21 cellular contexts compared by ENCODE assay signal in the genomic region with DNA sequence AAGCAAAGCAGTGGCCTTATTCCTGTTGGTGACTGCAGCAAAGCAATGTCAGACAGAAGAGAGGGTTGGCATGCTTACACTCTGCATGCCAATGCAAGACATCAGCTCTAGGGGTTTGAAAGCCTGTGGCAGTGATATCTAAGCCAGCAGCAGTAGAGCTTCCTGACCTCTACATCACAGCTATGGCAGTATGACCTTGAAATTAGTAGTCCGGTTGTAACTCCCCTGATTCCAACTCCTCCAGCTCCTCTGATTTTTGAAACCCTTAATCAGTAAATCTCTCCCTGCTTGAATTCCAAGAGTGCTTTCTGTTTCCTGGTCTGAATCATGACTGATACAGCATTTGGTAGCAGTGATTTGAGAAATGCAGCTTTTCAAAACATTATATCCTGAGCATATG. TPM values are rescaled to one million over a fixed set of nuclear protein-coding genes. Genes with fewer than 3 reads are reported as not detected.
DNase-seq lines count a peak whose midpoint lies in the region; ATAC-seq, FAIRE-seq and TF ChIP-seq lines count a peak whose summit lies in the region.
"Had no signal": no experiment of that assay in that cellular context is flagged by ENCODE, and none has a peak within 500 bp of the region (broad histone marks: within the 10 kb centered on the region; RNA-seq: fewer than 3 reads in every experiment).

No MANE protein-coding gene starts in this region.

- H3K9me2 ChIP-seq in SK-N-SH = no peaks in the 10 kb centered on the region

- no peak overlapping the region for H2BK5ac ChIP-seq in neuronal stem cell (ENCODE audit: low read length)

- TF ChIP-seq CTCF in SK-N-SH (IDR thresholded peaks at IDR 0.05) (no peak), endothelial cell of umbilical vein (IDR thresholded peaks at IDR 0.05; ENCODE audit: extremely low read depth in 1 of 2, insufficient read depth in 1 of 2, low read depth in 1 of 2, low read length in 2 of 2) (no peak)

- H2AK5ac ChIP-seq in neuronal stem cell (ENCODE audit: low read depth, low read length) = no peak overlapping the region

- no peak overlapping the region for H4K8ac ChIP-seq in neuronal stem cell (ENCODE audit: low read depth, low read length)

- FAIRE-seq in endothelial cell of umbilical vein (lab: Jason Lieb, UNC) = peak; percentile 86
- FAIRE-seq: GM12892 had no signal

- CTCF ChIA-PET in SK-N-SH (lab: Yijun Ruan, JAX) (interaction anchor here (1.1 to 1.9 kb wide), 2 partner anchors 9 to 26 kb away, joined by 3 to 6 read pairs; no protein-coding TSS in a partner anchor), endothelial cell of umbilical vein (lab: Charles Lee) (interaction anchor here (0.8 to 1.4 kb wide), 10 partner anchors 10 to 799 kb away, joined by 3 to 9 read pairs (median 3); no protein-coding TSS in a partner anchor)

- H3K36me3 ChIP-seq in SK-N-SH (replicated peaks in 1 of 2; ENCODE audit: control insufficient read depth in 1 of 2, insufficient read depth in 2 of 2, low read length in 1 of 2) (no peaks in the 10 kb centered on the region), endothelial cell of umbilical vein (ENCODE audit: control insufficient read depth in 2 of 2, extremely low read depth in 1 of 2, insufficient read depth in 2 of 2, low read length in 2 of 2) (no peaks in the 10 kb centered on the region), neuronal stem cell (replicated peaks in 1 of 2; ENCODE audit: control insufficient read depth in 2 of 2, insufficient read depth in 2 of 2, low read length in 2 of 2) (no peaks in the 10 kb centered on the region)
- H3K36me3 ChIP-seq: spleen had no signal

- peak in 1 of 2 experiments; percentile 25; a peak in 1 of 4 replicates for TF ChIP-seq EP300 in SK-N-SH (IDR thresholded peaks at IDR 0.05; ENCODE audit: borderline replicate concordance in 1 of 2, low read depth in 1 of 2, low read length in 1 of 2)

- no peak overlapping the region for H2BK12ac ChIP-seq in neuronal stem cell (ENCODE audit: low read length)

- no peaks in the 10 kb centered on the region for H4K20me1 ChIP-seq in SK-N-SH (ENCODE audit: insufficient read depth)
- no peaks in the 10 kb centered on the region for H4K20me1 ChIP-seq in endothelial cell of umbilical vein (replicated peaks; ENCODE audit: control insufficient read depth, extremely low read depth, insufficient read depth, low read length)

- intact Hi-C loops in endothelial cell of umbilical vein (cut with micrococcal nuclease) = no loop called here

- no peaks in the 10 kb centered on the region for H3K27me3 ChIP-seq in SK-N-SH (ENCODE audit: insufficient read depth)
- H3K27me3 ChIP-seq in endothelial cell of umbilical vein (ENCODE audit: control insufficient read depth in 2 of 2, insufficient read depth in 2 of 2, low read length in 2 of 2) = no peaks in the 10 kb centered on the region
- no peaks in the 10 kb centered on the region for H3K27me3 ChIP-seq in neuronal stem cell (ENCODE audit: control insufficient read depth in 3 of 3, insufficient read depth in 3 of 3, low read depth in 1 of 3, low read length in 3 of 3)
- H3K27me3 ChIP-seq: spleen had no signal

- WGBS in SK-N-SH (ENCODE audit: low lambda C conversion rate) = 30% methylated on average over 1 of the region's 1 CpG
- no CpG with 5 or more reads among the region's 1 CpG for WGBS in neuronal stem cell (ENCODE audit: extremely low coverage in 2 of 2, insufficient read length in 2 of 2, insufficient replicate concordance in 1 of 2), 2 donors

- no peak overlapping the region for H4K91ac ChIP-seq in neuronal stem cell (ENCODE audit: low read depth, low read length, poor library complexity)

- H3K4me1 ChIP-seq in SK-N-SH (ENCODE audit: control insufficient read depth in 1 of 2, insufficient read depth in 2 of 2, low read depth in 1 of 2, low read length in 1 of 2) = peaks cover 3 to 21% of the 10 kb centered on the region in 2 experiments; a peak in 3 of 4 replicates
- peaks cover 26% of the 10 kb centered on the region for H3K4me1 ChIP-seq in endothelial cell of umbilical vein (ENCODE audit: control insufficient read depth, extremely low read depth, insufficient read depth, low read length)
- peaks cover 0 to 1% of the 10 kb centered on the region in 2 donors for H3K4me1 ChIP-seq in neuronal stem cell (ENCODE audit: control insufficient read depth in 2 of 2, insufficient read depth in 1 of 2, low read depth in 1 of 2, low read length in 2 of 2)

- H2BK15ac ChIP-seq in neuronal stem cell (ENCODE audit: low read length) = no peak overlapping the region

- no peak overlapping the region for H3K4ac ChIP-seq in neuronal stem cell (ENCODE audit: low read length)

- H3K4me2 ChIP-seq in SK-N-SH (peak overlapping the region; percentile 50), endothelial cell of umbilical vein (ENCODE audit: insufficient read depth, low read length) (peak overlapping the region; percentile 34), neuronal stem cell (ENCODE audit: insufficient read depth, low read length, poor library complexity, severe bottlenecking) (no peak overlapping the region)

- H3K18ac ChIP-seq in neuronal stem cell (ENCODE audit: low read length) = no peak overlapping the region

- H3K9me3 ChIP-seq in SK-N-SH (no peaks in the 10 kb centered on the region), endothelial cell of umbilical vein (replicated peaks; ENCODE audit: control insufficient read depth, insufficient read depth, low read length) (no peaks in the 10 kb centered on the region), neuronal stem cell (replicated peaks in 1 of 2; ENCODE audit: control insufficient read depth in 2 of 2, insufficient read depth in 1 of 2, low read depth in 1 of 2, low read length in 2 of 2) (no peaks in the 10 kb centered on the region)
- H3K9me3 ChIP-seq: spleen had no signal

- H2BK120ac ChIP-seq in neuronal stem cell (ENCODE audit: low read depth, low read length) = no peak overlapping the region

- BruUV-seq in endothelial cell of umbilical vein (replicated peaks; lab: Mats Ljungman, UMichigan) = no TSS peak

- H3K4me3 ChIP-seq in SK-N-SH (ENCODE audit: low read depth in 2 of 2, low read length in 1 of 2) (no peak overlapping the region; a peak in 1 of 4 replicates), endothelial cell of umbilical vein (replicated peaks in 1 of 3; ENCODE audit: insufficient read depth in 1 of 3, low read depth in 1 of 3, low read length in 3 of 3) (peak overlapping the region in 1 of 3 experiments; percentile 12), neuronal stem cell (ENCODE audit: low read length in 2 of 2) (no peak overlapping the region)
- H3K4me3 ChIP-seq: spleen had no signal

- no peaks in the 10 kb centered on the region for H3K79me1 ChIP-seq in neuronal stem cell (ENCODE audit: low read depth, low read length)

- dilution Hi-C loops in endothelial cell of umbilical vein (cut with MboI; ENCODE audit: extremely low pct_ligation_motif_present, low sequenced_read_pairs) = no loop called here

- H3K9me1 ChIP-seq in endothelial cell of umbilical vein (replicated peaks; ENCODE audit: control insufficient read depth, extremely low read depth, insufficient read depth, low read length) = no peaks in the 10 kb centered on the region

- no peak overlapping the region for H3K14ac ChIP-seq in neuronal stem cell (ENCODE audit: low read length)

- no peaks in the 10 kb centered on the region for H3K79me2 ChIP-seq in SK-N-SH (ENCODE audit: insufficient read depth)
- no peaks in the 10 kb centered on the region for H3K79me2 ChIP-seq in endothelial cell of umbilical vein (ENCODE audit: control insufficient read depth, insufficient read depth, low read length)

- DNase-seq in H4 (ENCODE audit: low spot score) (peak; percentile 7), SK-N-SH (no peak), endothelial cell of umbilical vein (ENCODE audit: low read depth, low spot score) (peak; percentile 84), neuronal stem cell (ENCODE audit: low spot score) (no peak), NAMALWA (ENCODE audit: low spot score) (no peak), NCI-H2081 treated with DMSO at 0.1 percent for 48 hours (lab: John Stamatoyannopoulos, UW) (no peak)
- DNase-seq: activated CD4-positive, alpha-beta T cell treated with anti-CD3 and anti-CD28 coated beads, Interleukin-2, amount 10 ng/mL, durations not matched to agents 24 days and 14 days; activated T-cell treated with anti-CD3 and anti-CD28 coated beads, Interleukin-2, amount 50 U/mL, for 1 hour; CD4-positive, alpha-beta memory T cell; cerebellar nuclear complex; erythroblast; hippocampal formation; KBM-7; left ventricle myocardium superior; NK-92 treated with Interleukin-12 subunit alpha and Interleukin-12 subunit beta, amount 100 ng/mL, for 24 hours; posterior cingulate gyrus; spleen; stimulated activated naive CD4-positive, alpha-beta T cell had no signal

- peaks cover 21% of the 10 kb centered on the region for H3F3A ChIP-seq in SK-N-SH (replicated peaks; ENCODE audit: insufficient read depth)

- POLR2A ChIA-PET in SK-N-SH (lab: Yijun Ruan, JAX) (no interaction called here), endothelial cell of umbilical vein (lab: Charles Lee) (no interaction called here)

- ATAC-seq in HG02885 (IDR thresholded peaks at IDR 0.05; ENCODE audit: poor library complexity, unreplicated experiment) = no peak
- no peak for ATAC-seq in HG03571 (IDR thresholded peaks at IDR 0.05; ENCODE audit: unreplicated experiment)
- ATAC-seq: left ventricle myocardium superior had no signal

- H2AFZ ChIP-seq in SK-N-SH (ENCODE audit: low read depth) = peak overlapping the region; percentile 26
- H2AFZ ChIP-seq in endothelial cell of umbilical vein (ENCODE audit: low read depth, low read length) = peak overlapping the region; percentile 88
- H2AFZ ChIP-seq in neuronal stem cell (ENCODE audit: low read length) = peak overlapping the region; percentile 70

- peak overlapping the region; percentile 18; the same call in 1 of the 2 replicates for H3K9ac ChIP-seq in SK-N-SH
- H3K9ac ChIP-seq in endothelial cell of umbilical vein (replicated peaks; ENCODE audit: extremely low read depth, insufficient read depth, low read length) = peak overlapping the region; percentile 41
- no peak overlapping the region for H3K9ac ChIP-seq in neuronal stem cell (ENCODE audit: low read depth, low read length, poor library complexity)

- peak overlapping the region; percentile 56 to 58 for H3K27ac ChIP-seq in SK-N-SH (ENCODE audit: low read depth in 2 of 2, low read length in 1 of 2)
- peak overlapping the region; percentile 85 for H3K27ac ChIP-seq in endothelial cell of umbilical vein (ENCODE audit: insufficient read depth, low read depth, low read length)
- H3K27ac ChIP-seq in neuronal stem cell (replicated peaks; ENCODE audit: low read length) = no peak overlapping the region
- H3K27ac ChIP-seq: spleen had no signal

- no peak overlapping the region for H3K23ac ChIP-seq in neuronal stem cell (ENCODE audit: low read depth, low read length, poor library complexity)

- TF ChIP-seq RAD21 in SK-N-SH (IDR thresholded peaks at IDR 0.05; ENCODE audit: low read length) = no peak

- no peak for TF ChIP-seq POLR2A in endothelial cell of umbilical vein (IDR thresholded peaks at IDR 0.05; ENCODE audit: low read depth, low read length)

RNA-seq across cellular contexts. Expression of gene LRP1B, which starts 60.0 kb away (rescaled TPM):
- total RNA-seq in H4 (2014; rRNA removed; shearing (Covaris generic)) = 0.76 and 1.4 TPM in 2 replicates
- polyA plus RNA-seq in SK-N-SH (2012; rRNA removed) (0.19 and 0.28 TPM in 2 replicates), endothelial cell of umbilical vein (0.02 and 0.03 TPM in 2 replicates)
- polyA plus RNA-seq in SK-N-SH (2012; cell fraction: cytosol; rRNA removed) = 0.41 and 0.66 TPM in 2 replicates
- polyA plus RNA-seq in SK-N-SH (2012; cell fraction: nucleus; rRNA removed) = 0.31 and 0.51 TPM in 2 replicates
- 0.07 TPM in 2 replicates for total RNA-seq in endothelial cell of umbilical vein
- 0.01 TPM in 2 replicates for polyA plus RNA-seq in endothelial cell of umbilical vein (2011; cell fraction: cytosol; rRNA removed)
- polyA plus RNA-seq in endothelial cell of umbilical vein (2011; cell fraction: nucleus; rRNA removed) = 0.05 and 0.07 TPM in 2 replicates
- 0.04 and 0.15 TPM in 2 replicates for polyA plus RNA-seq in endothelial cell of umbilical vein (2012)
- polyA minus RNA-seq in endothelial cell of umbilical vein = 0.12 and 0.15 TPM in 2 replicates
- polyA minus RNA-seq in endothelial cell of umbilical vein (2011; cell fraction: cytosol; rRNA and poly(A)+ RNA removed) = 1.0 TPM
- polyA minus RNA-seq in endothelial cell of umbilical vein (2011; cell fraction: nucleus; rRNA and poly(A)+ RNA removed) = 0.24 and 0.82 TPM in 2 replicates
- polyA plus RNA-seq in neuronal stem cell (2013, experiment 1 of 2) = 0.06 TPM
- under 0.01 TPM for polyA plus RNA-seq in neuronal stem cell (2013, experiment 2 of 2)
- total RNA-seq: activated CD4-positive, alpha-beta T cell treated with anti-CD3 and anti-CD28 coated beads, Interleukin-2, amount 10 ng/mL, durations not matched to agents 24 days and 14 days; CD4-positive, alpha-beta memory T cell had no signal
- polyA plus RNA-seq: CD4-positive, alpha-beta memory T cell had no signal

Comparison
In these comparisons a context has a peak if more than half of its experiments do, and no peak if none do; other contexts are left out.
1. DNase-seq: peak in H4 (single experiment) and endothelial cell of umbilical vein (single experiment); none in SK-N-SH (single experiment), neuronal stem cell (single experiment), NAMALWA (single experiment) and NCI-H2081 treated with DMSO at 0.1 percent for 48 hours (single experiment).
2. H2AFZ ChIP-seq: peak in every context shown above with its lines; median percentile 88 in endothelial cell of umbilical vein; 70 in neuronal stem cell; 26 in SK-N-SH.